In the genomic region with DNA sequence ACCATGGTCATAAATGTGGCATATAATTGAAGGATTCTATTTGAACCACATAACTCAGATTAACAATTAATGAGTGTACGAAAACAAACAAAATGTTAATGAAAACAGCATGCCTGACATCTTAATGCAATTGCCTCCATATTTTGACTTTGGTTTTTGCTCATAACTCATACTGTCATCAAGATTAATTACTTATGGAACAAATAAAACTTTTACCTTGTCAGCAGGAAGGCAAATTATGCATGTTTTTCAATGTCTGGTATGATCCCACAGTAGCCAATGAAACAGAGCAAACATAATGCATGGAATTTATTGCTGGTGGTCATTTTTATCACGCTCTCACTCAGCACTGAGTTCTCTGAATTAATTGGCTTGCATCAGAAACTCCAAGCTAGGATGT, we compare ENCODE assay signal across 29 cellular contexts.
"Had no signal": no experiment of that assay in that cellular context is flagged by ENCODE, and none has a peak within 500 bp of the region (broad histone marks: within the 10 kb centered on the region; RNA-seq: fewer than 3 reads in every experiment).

No MANE protein-coding gene starts in this region.

- H3K4me3 ChIP-seq: esophagus squamous epithelium, heart left ventricle had no signal

- H3K27ac ChIP-seq: epithelial cell of prostate, esophagus squamous epithelium, heart left ventricle had no signal

- ATAC-seq: activated CD8-positive, alpha-beta T cell treated with anti-CD3 and anti-CD28 coated beads for 36 hours; activated T-cell treated with anti-CD3 and anti-CD28 coated beads, Interleukin-2, amount 50 U/mL, for 4 hours; activated T-helper 17 cell treated with anti-CD3 and anti-CD28 coated beads, Interleukin-2, amount 50 U/mL, for 72 hours; effector memory CD8-positive, alpha-beta T cell; heart left ventricle; WTC11 had no signal

- H3K36me3 ChIP-seq: esophagus squamous epithelium had no signal

- H3K27me3 ChIP-seq: esophagus squamous epithelium, heart left ventricle had no signal

- FAIRE-seq: astrocyte, colon had no signal

- DNase-seq: activated CD4-positive, alpha-beta T cell treated with anti-CD3 and anti-CD28 coated beads for 1 hour; activated CD4-positive, alpha-beta T cell treated with anti-CD3 and anti-CD28 coated beads for 4 hours; activated CD4-positive, alpha-beta T cell treated with anti-CD3 and anti-CD28 coated beads, Interleukin-2, amount 10 ng/mL, durations not matched to agents 7 days and 5 days; activated CD4-positive, alpha-beta T cell treated with anti-CD3 and anti-CD28 coated beads, Interleukin-2, amount 50 U/mL, for 48 hours; activated CD8-positive, alpha-beta memory T cell treated with anti-CD3 and anti-CD28 coated beads for 24 hours; activated CD8-positive, alpha-beta T cell treated with anti-CD3 and anti-CD28 coated beads for 36 hours; activated effector memory CD4-positive, alpha-beta T cell treated with Interleukin-2 at 50 U/mL for 16 hours; activated gamma-delta T cell treated with Interleukin-2 at 50 U/mL for 16 hours; activated naive CD4-positive, alpha-beta T cell treated with anti-CD3 and anti-CD28 coated beads, Interleukin-2, amount 50 U/mL, for 16 hours; activated naive CD4-positive, alpha-beta T cell treated with Interleukin-2 at 50 U/mL for 16 hours; activated T-cell treated with anti-CD3 and anti-CD28 coated beads, Interleukin-2, amount 50 U/mL, for 4 hours; amniotic stem cell; anterior cingulate cortex; caudate nucleus; cortex of kidney; dermis blood vessel endothelial cell; effector CD4-positive, alpha-beta T cell; effector memory CD8-positive, alpha-beta T cell; esophagus squamous epithelium; foreskin melanocyte; glutamatergic neuron; heart left ventricle; hypothalamus; T-helper 2 cell had no signal

- H3K9me3 ChIP-seq: esophagus squamous epithelium, heart left ventricle had no signal
